ENCODE assay signal across 2 cellular contexts in the genomic region with DNA sequence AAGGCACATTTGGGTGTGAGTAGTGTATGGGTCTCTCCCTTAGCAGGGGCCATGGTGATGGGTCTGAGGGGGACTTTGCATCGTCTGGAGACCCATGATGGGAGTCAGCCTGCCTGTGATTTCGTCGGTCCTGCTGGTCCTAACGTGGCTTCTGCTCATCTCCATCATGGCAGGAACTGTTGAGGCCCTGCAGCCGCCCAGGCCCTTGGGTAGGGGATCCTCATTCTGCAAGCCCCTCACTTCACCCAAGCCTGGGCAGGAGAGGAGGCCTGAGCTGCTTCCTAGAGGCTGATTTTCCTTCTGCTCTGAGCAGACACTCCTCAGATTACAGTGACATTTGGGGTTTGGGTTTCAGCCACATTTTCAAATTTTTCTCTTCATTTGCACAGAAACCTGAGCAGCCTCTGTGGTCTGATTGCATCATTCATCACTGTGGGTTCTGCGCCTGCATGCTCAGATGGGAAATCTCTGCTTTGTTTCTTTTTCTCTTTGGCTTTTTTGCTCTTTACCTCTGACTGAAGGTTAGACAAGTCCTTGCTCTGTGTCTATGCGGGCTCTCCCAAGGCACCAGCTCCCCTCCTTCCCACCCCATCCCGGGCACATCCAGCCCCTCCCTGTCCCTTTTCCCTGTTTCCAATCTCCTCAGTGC.
TF ChIP-seq lines count a peak whose summit lies in the region.

No MANE protein-coding gene starts in this region.

TF ChIP-seq in GM23338, 12 proteins besides CTCF, POLR2A, EP300 and RAD21 (continued from another document):
- TF ChIP-seq ZNF462 (CRISPR knock-in tag; IDR thresholded peaks at IDR 0.05) (no peak), REST (IDR thresholded peaks at IDR 0.05; ENCODE audit: unreplicated experiment) (no peak), EZH2 (IDR thresholded peaks at IDR 0.05; ENCODE audit: low read depth, unreplicated experiment) (no peak), JUNB (IDR thresholded peaks at IDR 0.05; ENCODE audit: unreplicated experiment) (no peak), ZNF331 (CRISPR knock-in tag; IDR thresholded peaks at IDR 0.05; ENCODE audit: low read depth) (no peak)

TF ChIP-seq in K562, 482 proteins besides CTCF, POLR2A, EP300 and RAD21 (continued from another document):
- TF ChIP-seq, protein P1, sequence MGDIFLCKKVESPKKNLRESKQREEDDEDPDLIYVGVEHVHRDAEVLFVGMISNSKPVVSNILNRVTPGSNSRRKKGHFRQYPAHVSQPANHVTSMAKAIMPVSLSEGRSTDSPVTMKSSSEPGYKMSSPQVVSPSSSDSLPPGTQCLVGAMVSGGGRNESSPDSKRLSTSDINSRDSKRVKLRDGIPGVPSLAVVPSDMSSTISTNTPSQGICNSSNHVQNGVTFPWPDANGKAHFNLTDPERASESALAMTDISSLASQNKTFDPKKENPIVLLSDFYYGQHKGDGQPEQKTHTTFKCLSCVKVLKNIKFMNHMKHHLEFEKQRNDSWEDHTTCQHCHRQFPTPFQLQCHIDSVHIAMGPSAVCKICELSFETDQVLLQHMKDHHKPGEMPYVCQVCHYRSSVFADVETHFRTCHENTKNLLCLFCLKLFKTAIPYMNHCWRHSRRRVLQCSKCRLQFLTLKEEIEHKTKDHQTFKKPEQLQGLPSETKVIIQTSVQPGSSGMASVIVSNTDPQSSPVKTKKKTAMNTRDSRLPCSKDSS (IDR thresholded peaks at IDR 0.05; ENCODE audit: low read depth, partially characterized antibody), result no peak
- TF ChIP-seq, protein P2, sequence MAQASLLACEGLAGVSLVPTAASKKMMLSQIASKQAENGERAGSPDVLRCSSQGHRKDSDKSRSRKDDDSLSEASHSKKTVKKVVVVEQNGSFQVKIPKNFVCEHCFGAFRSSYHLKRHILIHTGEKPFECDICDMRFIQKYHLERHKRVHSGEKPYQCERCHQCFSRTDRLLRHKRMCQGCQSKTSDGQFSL (CRISPR knock-in tag; IDR thresholded peaks at IDR 0.05), result no peak
- TF ChIP-seq, protein P2 (tag; IDR thresholded peaks at IDR 0.05), result no peak
- TF ChIP-seq, protein P3, sequence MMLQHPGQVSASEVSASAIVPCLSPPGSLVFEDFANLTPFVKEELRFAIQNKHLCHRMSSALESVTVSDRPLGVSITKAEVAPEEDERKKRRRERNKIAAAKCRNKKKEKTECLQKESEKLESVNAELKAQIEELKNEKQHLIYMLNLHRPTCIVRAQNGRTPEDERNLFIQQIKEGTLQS (IDR thresholded peaks at IDR 0.05), result peak; percentile 80
- TF ChIP-seq, protein P3 (CRISPR knock-in tag; conservative IDR thresholded peaks at IDR 0.05), result no peak
- TF ChIP-seq ZSCAN32 (CRISPR knock-in tag; IDR thresholded peaks at IDR 0.05) (peak; percentile 73), ATF4 (CRISPR knock-in tag; IDR thresholded peaks at IDR 0.05) (peak; percentile 87), NRF1 (conservative IDR thresholded peaks at IDR 0.05 in 1 of 2, IDR thresholded peaks at IDR 0.05 in 1 of 2) (0 out of 4 replicates have a peak, but pooled peaks of 1 of the 2 experiments have one; percentile 15), CEBPB (tag; IDR thresholded peaks at IDR 0.05) (peak; percentile 57), CHAMP1 (IDR thresholded peaks at IDR 0.05) (no peak), MEF2D (tag; conservative IDR thresholded peaks at IDR 0.05; ENCODE audit: low read depth) (no peak), MYBL2 (IDR thresholded peaks at IDR 0.05; ENCODE audit: low read depth) (no peak), MYBL2 (CRISPR knock-in tag; IDR thresholded peaks at IDR 0.05; ENCODE audit: borderline replicate concordance) (no peak)
- TF ChIP-seq, protein P4, sequence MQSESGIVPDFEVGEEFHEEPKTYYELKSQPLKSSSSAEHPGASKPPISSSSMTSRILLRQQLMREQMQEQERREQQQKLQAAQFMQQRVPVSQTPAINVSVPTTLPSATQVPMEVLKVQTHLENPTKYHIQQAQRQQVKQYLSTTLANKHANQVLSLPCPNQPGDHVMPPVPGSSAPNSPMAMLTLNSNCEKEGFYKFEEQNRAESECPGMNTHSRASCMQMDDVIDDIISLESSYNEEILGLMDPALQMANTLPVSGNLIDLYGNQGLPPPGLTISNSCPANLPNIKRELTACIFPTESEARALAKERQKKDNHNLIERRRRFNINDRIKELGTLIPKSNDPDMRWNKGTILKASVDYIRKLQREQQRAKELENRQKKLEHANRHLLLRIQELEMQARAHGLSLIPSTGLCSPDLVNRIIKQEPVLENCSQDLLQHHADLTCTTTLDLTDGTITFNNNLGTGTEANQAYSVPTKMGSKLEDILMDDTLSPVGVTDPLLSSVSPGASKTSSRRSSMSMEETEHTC (IDR thresholded peaks at IDR 0.05), result no peak
